In the genomic region with DNA sequence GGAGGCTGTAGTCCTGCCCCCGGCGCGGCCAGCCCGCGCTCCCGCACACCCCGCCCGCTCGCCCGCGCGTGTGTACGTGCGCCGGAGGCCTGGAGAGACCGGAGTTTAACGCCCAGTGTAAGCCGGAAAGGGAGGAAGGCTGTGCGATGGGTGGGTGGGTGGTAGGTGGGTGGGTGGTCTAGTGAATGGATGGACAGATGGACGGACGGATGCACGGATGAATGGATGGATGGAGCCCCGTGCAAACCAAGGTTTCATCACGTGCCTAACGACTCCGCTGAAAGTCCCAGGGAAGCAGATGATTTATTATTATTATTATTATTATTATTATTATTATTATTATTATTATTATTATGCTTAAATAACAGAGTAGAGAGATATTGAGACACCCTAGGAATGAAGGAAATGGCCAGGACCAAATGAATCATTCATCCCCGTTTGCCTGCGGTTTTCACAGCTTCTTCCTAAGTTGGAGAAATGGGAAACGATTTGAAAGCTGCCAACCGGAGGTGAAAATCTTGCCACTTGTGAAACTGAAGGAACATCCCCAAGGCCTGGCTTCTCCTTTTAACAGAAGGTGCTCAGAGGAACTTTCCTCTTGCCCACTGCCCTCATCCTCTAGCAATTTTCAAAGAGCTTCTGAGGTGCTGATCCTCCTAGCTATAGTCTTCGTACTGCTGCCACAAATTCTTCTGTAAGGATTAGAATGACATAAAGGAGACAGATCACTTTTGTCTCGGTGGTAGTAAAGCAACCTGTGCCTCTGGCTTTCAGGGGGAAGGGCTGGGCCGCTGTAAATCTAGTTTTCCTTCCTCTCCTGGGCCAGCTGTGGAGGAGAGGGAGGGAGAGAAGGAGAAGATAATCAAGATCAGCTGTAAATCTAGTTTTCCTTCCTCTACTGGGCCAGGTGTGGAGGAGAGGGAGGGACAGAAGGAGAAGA, we compare ENCODE assay signal across 9 cellular contexts. TPM values are rescaled to one million over a fixed set of nuclear protein-coding genes. Genes with fewer than 3 reads are reported as not detected.
DNase-seq lines count a peak whose midpoint lies in the region; ATAC-seq, FAIRE-seq and TF ChIP-seq lines count a peak whose summit lies in the region.
"Had no signal": no experiment of that assay in that cellular context is flagged by ENCODE, and none has a peak within 500 bp of the region (broad histone marks: within the 10 kb centered on the region; RNA-seq: fewer than 3 reads in every experiment).

No MANE protein-coding gene starts in this region.

- no peaks in the 10 kb centered on the region for H3K9me3 Mint-ChIP-seq in H9

- TF ChIP-seq CTCF in H9 (conservative IDR thresholded peaks at IDR 0.05) (no peak), breast epithelium (IDR thresholded peaks at IDR 0.05) (no peak)

- peak; percentile 30 for DNase-seq in A172 (ENCODE audit: low spot score)
- DNase-seq in H9 = no peak
- no peak for DNase-seq in breast epithelium (ENCODE audit: low spot score in 2 of 2)
- no peak for DNase-seq in frontal cortex (ENCODE audit: low spot score in 2 of 2)
- no peak for DNase-seq in cerebellar nuclear complex (lab: John Stamatoyannopoulos, UW)
- DNase-seq: activated CD8-positive, alpha-beta memory T cell treated with anti-CD3 and anti-CD28 coated beads for 24 hours had no signal

- peaks cover 9 to 13% of the 10 kb centered on the region in 2 experiments for H3K4me1 Mint-ChIP-seq in H9

- H3K4me3 ChIP-seq in breast epithelium (peak overlapping the region; percentile 47 to 62 (median 59)), mesodermal cell (ENCODE audit: extremely low read depth, insufficient read depth, low read length, poor library complexity, severe bottlenecking) (peak overlapping the region; percentile 48)

- H4K5ac ChIP-seq in H9 (ENCODE audit: insufficient read length, low read depth, low read length) = no peak overlapping the region

- no peaks in the 10 kb centered on the region for H3K79me2 ChIP-seq in H9 (ENCODE audit: insufficient read depth, low read length)

- H3K23ac ChIP-seq in H9 (ENCODE audit: insufficient read length, low read depth, low read length) = no peak overlapping the region

- H2BK5ac ChIP-seq in H9 (ENCODE audit: insufficient read length, low read length) = no peak overlapping the region

- H2BK120ac ChIP-seq in H9 (ENCODE audit: low read depth, low read length, poor library complexity, severe bottlenecking) = no peak overlapping the region

- TF ChIP-seq POLR2A in breast epithelium (IDR thresholded peaks at IDR 0.05) = no peak

- H3K18ac ChIP-seq in H9 (ENCODE audit: insufficient read length, low read depth, low read length) = no peak overlapping the region

- peaks cover 2% of the 10 kb centered on the region; the same call in 1 of the 2 replicates for H3K4me1 ChIP-seq in H9 (ENCODE audit: insufficient read depth, low read length)
- H3K4me1 ChIP-seq in breast epithelium = no peaks in the 10 kb centered on the region
- H3K4me1 ChIP-seq in mesodermal cell (ENCODE audit: control insufficient read depth, insufficient read depth, low read length, poor library complexity, severe bottlenecking) = no peaks in the 10 kb centered on the region

- H3K36me3 Mint-ChIP-seq in H9 (ENCODE audit: insufficient read depth in 1 of 3, low read depth in 3 of 3) = no peaks in the 10 kb centered on the region; a peak in 1 of 7 replicates

- ATAC-seq in GM18511 (IDR thresholded peaks at IDR 0.05; ENCODE audit: unreplicated experiment) (no peak), HG02623 (IDR thresholded peaks at IDR 0.05; ENCODE audit: unreplicated experiment) (no peak)

- H3K23me2 ChIP-seq in H9 (ENCODE audit: insufficient read length, low read depth, low read length, poor library complexity, severe bottlenecking) = peaks cover 4% of the 10 kb centered on the region

- no peak overlapping the region for H3K9ac ChIP-seq in H9 (ENCODE audit: extremely low read depth, insufficient read length, low read length)

- H3K56ac ChIP-seq in H9 (ENCODE audit: insufficient read length, low read depth, low read length) = no peak overlapping the region

- H4K20me1 ChIP-seq in H9 (ENCODE audit: control insufficient read depth, insufficient read depth, insufficient read length) = peaks cover 3% of the 10 kb centered on the region

- no peaks in the 10 kb centered on the region for H3K9me3 ChIP-seq in H9 (ENCODE audit: control insufficient read depth, low read depth, low read length)
- H3K9me3 ChIP-seq in breast epithelium = no peaks in the 10 kb centered on the region
- no peaks in the 10 kb centered on the region for H3K9me3 ChIP-seq in mesodermal cell (ENCODE audit: control insufficient read depth, low read length)

- no peak overlapping the region; a peak in 1 of 7 replicates for H3K27ac Mint-ChIP-seq in H9

- H3K36me3 ChIP-seq in breast epithelium (no peaks in the 10 kb centered on the region), mesodermal cell (ENCODE audit: control insufficient read depth, insufficient read depth, low read length) (no peaks in the 10 kb centered on the region)

- no peak for FAIRE-seq in frontal cortex (lab: Jason Lieb, UNC)

- WGBS in H9 (ENCODE audit: extremely low coverage, insufficient read length, low lambda C conversion rate) = no CpG with 5 or more reads among the region's 33 CpGs
- 15 to 21% methylated on average over 23 to 25 of the region's 33 CpGs for WGBS in mesodermal cell (ENCODE audit: insufficient coverage in 2 of 2), 2 experiments

- no peaks in the 10 kb centered on the region for H3K79me1 ChIP-seq in H9 (ENCODE audit: insufficient read depth, low read depth, low read length, poor library complexity, severe bottlenecking)

- H4K8ac ChIP-seq in H9 (replicated peaks; ENCODE audit: insufficient read length, low read depth, low read length) = no peak overlapping the region

- peaks cover 31% of the 10 kb centered on the region for H3K27me3 Mint-ChIP-seq in H9 (ENCODE audit: low read depth)

- no peak overlapping the region for H2BK12ac ChIP-seq in H9 (ENCODE audit: insufficient read length, low read depth, low read length)

- peak overlapping the region; percentile 53 for H3K4me2 ChIP-seq in H9 (ENCODE audit: insufficient read depth, insufficient read length, low read length)

- no peak overlapping the region for H2BK20ac ChIP-seq in H9 (ENCODE audit: low read depth, low read length, poor library complexity, severe bottlenecking)

- no peak overlapping the region for H3K14ac ChIP-seq in H9 (ENCODE audit: insufficient read depth, low read length)

- intact Hi-C loops in breast epithelium (cut with DNase I; ENCODE audit: low total_unique reads) = no loop called here

- no peak overlapping the region for H2AFZ ChIP-seq in H9 (ENCODE audit: low read length)

- H3K27ac ChIP-seq in H9 (ENCODE audit: insufficient read length, low read depth, low read length) = no peak overlapping the region
- H3K27ac ChIP-seq in breast epithelium = no peak overlapping the region
- no peak overlapping the region for H3K27ac ChIP-seq in mesodermal cell (ENCODE audit: low read depth, low read length, severe bottlenecking)

- H2BK15ac ChIP-seq in H9 (ENCODE audit: low read depth, low read length) = no peak overlapping the region

- no peak overlapping the region for H2AK5ac ChIP-seq in H9 (ENCODE audit: insufficient read length, low read length)

- no peak overlapping the region for H3K4ac ChIP-seq in H9 (ENCODE audit: low read depth, low read length)

- H4K91ac ChIP-seq in H9 (ENCODE audit: insufficient read length, low read depth, low read length) = no peak overlapping the region

- H3K27me3 ChIP-seq in H9 (ENCODE audit: insufficient read depth, low read length) = peaks cover 3% of the 10 kb centered on the region; the same call in 1 of the 2 replicates
- peaks cover 0 to 13% of the 10 kb centered on the region in 2 donors for H3K27me3 ChIP-seq in breast epithelium

- no peak overlapping the region for H3T11ph ChIP-seq in H9 (ENCODE audit: low read length)

- peak overlapping the region; percentile 60 to 86 for H3K4me3 Mint-ChIP-seq in H9

RNA-seq across cellular contexts. Expression of gene RGS7, which starts 0.6 kb away (rescaled TPM):
- 12.4 and 16.5 TPM in 2 replicates for total RNA-seq in A172 (2014; rRNA removed; shearing (Covaris generic))
- 1.5 and 2.0 TPM in 2 replicates for total RNA-seq in H9 (2021)
- under 1 TPM in 1 of 3 donors, not detected in 2; 0.16 TPM for total RNA-seq in breast epithelium
- polyA plus RNA-seq in mesodermal cell (2013, experiment 1 of 2) = 0.18 TPM
- not detected for polyA plus RNA-seq in mesodermal cell (2013, experiment 2 of 2)
- 20.0 TPM for total RNA-seq in frontal cortex
